ENCODE assay signal across 12 cellular contexts in genomic region chr3:193744822-193745684, GRCh38.
DNase-seq lines count a peak whose midpoint lies in the region; TF ChIP-seq lines count a peak whose summit lies in the region.
"Had no signal": no experiment of that assay in that cellular context is flagged by ENCODE, and none has a peak within 500 bp of the region (broad histone marks: within the 10 kb centered on the region; RNA-seq: fewer than 3 reads in every experiment).

No MANE protein-coding gene starts in this region.

- peak overlapping the region; percentile 93 for H2AFZ ChIP-seq in smooth muscle cell (ENCODE audit: low read depth)

- H3K4me1 ChIP-seq in smooth muscle cell (ENCODE audit: low read depth), result peaks cover 17% of the 10 kb centered on the region

- H3F3A ChIP-seq in smooth muscle cell (ENCODE audit: low read depth), result peaks cover 7% of the 10 kb centered on the region

- WGBS in smooth muscle cell (ENCODE audit: low lambda C conversion rate), result 13% methylated on average over 9 of the region's 9 CpGs

- DNase-seq in NCI-H2107 treated with DMSO at 0.1 percent for 48 hours (lab: John Stamatoyannopoulos, UW; ENCODE audit: unreplicated experiment), result peak; percentile 61
- no peak for DNase-seq in NCI-H2107 (lab: John Stamatoyannopoulos, UW)
- peak; percentile 20 for DNase-seq in OCI-M1 (lab: John Stamatoyannopoulos, UW)
- DNase-seq in iris pigment epithelial cell (ENCODE audit: low read depth), result peak; percentile 36
- peak; percentile 13 for DNase-seq in smooth muscle cell (lab: John Stamatoyannopoulos, UW; ENCODE audit: unreplicated experiment)
- no peak for DNase-seq in activated T-cell treated with anti-CD3 and anti-CD28 coated beads, Interleukin-2, amount 50 U/mL, for 24 hours
- DNase-seq in activated CD8-positive, alpha-beta memory T cell treated with anti-CD3 and anti-CD28 coated beads for 24 hours, result no peak
- DNase-seq in globus pallidus (ENCODE audit: low spot score), result no peak
- DNase-seq: activated T-cell treated with anti-CD3 and anti-CD28 coated beads, Interleukin-2, amount 50 U/mL, for 1 hour; naive thymus-derived CD4-positive, alpha-beta T cell; T1000 had no signal

- peaks cover 7% of the 10 kb centered on the region for H3K27me3 Mint-ChIP-seq in activated T-cell treated with anti-CD3 and anti-CD28 coated beads, Interleukin-2, amount 50 U/mL, for 24 hours

- H3K9me3 Mint-ChIP-seq in activated T-cell treated with anti-CD3 and anti-CD28 coated beads, Interleukin-2, amount 50 U/mL, for 24 hours, result no peaks in the 10 kb centered on the region

- no peak overlapping the region for H3K9ac ChIP-seq in smooth muscle cell (ENCODE audit: low read depth)

- peak overlapping the region; percentile 11 for H3K4me2 ChIP-seq in smooth muscle cell

- no peak for TF ChIP-seq CTCF in smooth muscle cell (IDR thresholded peaks at IDR 0.05; ENCODE audit: borderline replicate concordance, insufficient read depth, poor library complexity, severe bottlenecking)

- H3K36me3 ChIP-seq in smooth muscle cell (ENCODE audit: low read depth), result no peaks in the 10 kb centered on the region
- H3K36me3 ChIP-seq: thoracic aorta had no signal

- peaks cover 7% of the 10 kb centered on the region for H3K4me1 Mint-ChIP-seq in activated T-cell treated with anti-CD3 and anti-CD28 coated beads, Interleukin-2, amount 50 U/mL, for 24 hours (ENCODE audit: low read depth)

- H3K4me3 Mint-ChIP-seq in activated T-cell treated with anti-CD3 and anti-CD28 coated beads, Interleukin-2, amount 50 U/mL, for 24 hours, result no peak overlapping the region

- H3K79me2 ChIP-seq in smooth muscle cell (ENCODE audit: low read depth), result no peaks in the 10 kb centered on the region

- H3K36me3 Mint-ChIP-seq in activated T-cell treated with anti-CD3 and anti-CD28 coated beads, Interleukin-2, amount 50 U/mL, for 24 hours (ENCODE audit: low read depth), result no peaks in the 10 kb centered on the region
- H3K36me3 Mint-ChIP-seq: naive thymus-derived CD4-positive, alpha-beta T cell had no signal

- H3K9me3 ChIP-seq in smooth muscle cell (replicated peaks; ENCODE audit: low read depth), result no peaks in the 10 kb centered on the region
- H3K9me3 ChIP-seq: thoracic aorta had no signal

- H3K27ac Mint-ChIP-seq in activated T-cell treated with anti-CD3 and anti-CD28 coated beads, Interleukin-2, amount 50 U/mL, for 24 hours, result no peak overlapping the region
- H3K27ac Mint-ChIP-seq: naive thymus-derived CD4-positive, alpha-beta T cell had no signal

- H3K27me3 ChIP-seq in smooth muscle cell (ENCODE audit: low read depth), result no peaks in the 10 kb centered on the region

- no peak overlapping the region for H3K4me3 ChIP-seq in smooth muscle cell
- H3K4me3 ChIP-seq: thoracic aorta had no signal

- no peaks in the 10 kb centered on the region for H4K20me1 ChIP-seq in smooth muscle cell (ENCODE audit: low read depth)

- peak overlapping the region; percentile 7 for H3K27ac ChIP-seq in smooth muscle cell (ENCODE audit: low read depth)
- H3K27ac ChIP-seq: thoracic aorta had no signal

Comparison
In these comparisons a context has a peak if more than half of its experiments do, and no peak if none do; other contexts are left out.
1. DNase-seq: peak in NCI-H2107 treated with DMSO at 0.1 percent for 48 hours (single experiment), OCI-M1 (single experiment), iris pigment epithelial cell (single experiment) and smooth muscle cell (single experiment); none in NCI-H2107 (single experiment), activated T-cell treated with anti-CD3 and anti-CD28 coated beads, Interleukin-2, amount 50 U/mL, for 24 hours (single experiment), activated CD8-positive, alpha-beta memory T cell treated with anti-CD3 and anti-CD28 coated beads for 24 hours (single experiment) and globus pallidus (single experiment).